ENCODE assay signal across 18 cellular contexts in the genomic region with DNA sequence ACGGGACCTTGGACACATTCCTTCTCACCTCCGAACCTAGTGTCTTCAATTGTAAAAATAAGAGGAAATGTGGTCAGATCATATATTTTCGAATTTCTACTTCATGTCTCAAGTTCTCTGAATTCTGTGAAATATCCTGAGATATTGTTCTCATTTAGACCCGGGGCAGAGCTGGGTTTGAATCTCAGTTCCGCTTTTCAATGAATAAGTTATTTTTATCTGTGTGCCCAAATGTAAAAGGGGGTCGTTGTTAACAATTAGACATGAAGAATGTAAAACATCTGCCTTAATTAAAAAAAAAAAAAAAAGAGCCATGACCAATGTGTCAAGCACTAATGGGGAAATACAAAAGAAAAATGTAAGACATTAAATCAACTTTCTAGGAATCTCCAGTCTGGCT.
"Had no signal": no experiment of that assay in that cellular context is flagged by ENCODE, and none has a peak within 500 bp of the region (broad histone marks: within the 10 kb centered on the region; RNA-seq: fewer than 3 reads in every experiment).

No MANE protein-coding gene starts in this region.

- DNase-seq: activated CD4-positive, alpha-beta T cell treated with anti-CD3 and anti-CD28 coated beads for 1 hour; activated CD4-positive, alpha-beta T cell treated with anti-CD3 and anti-CD28 coated beads, Interleukin-2, amount 50 U/mL, for 4 hours; activated naive CD4-positive, alpha-beta T cell treated with anti-CD3 and anti-CD28 coated beads for 36 hours; activated naive CD8-positive, alpha-beta T cell treated with anti-CD3 and anti-CD28 coated beads, Interleukin-2, amount 50 U/mL, for 24 hours; aorta; cortex of kidney; effector CD8-positive, alpha-beta T cell; esophagus squamous epithelium; hypothalamus; left ventricle myocardium inferior; mesenchymal stem cell; nucleus accumbens; posterior cingulate gyrus; retina; stimulated activated CD4-positive, alpha-beta T cell treated with anti-CD3 and anti-CD28 coated beads, Interleukin-4, amount 100 ng/mL, for 1 hour; stimulated activated naive CD4-positive, alpha-beta T cell; tibial artery had no signal

- H3K36me3 ChIP-seq: esophagus squamous epithelium, left ventricle myocardium inferior, tibial artery had no signal

- ATAC-seq: activated naive CD8-positive, alpha-beta T cell treated with anti-CD3 and anti-CD28 coated beads, Interleukin-2, amount 50 U/mL, for 24 hours; natural killer cell treated with Interleukin-12 subunit alpha and Interleukin-12 subunit beta and Interleukin-15 and Interleukin-18, amount 100 ng/mL, for 72 hours had no signal

- H3K4me3 ChIP-seq: esophagus squamous epithelium, left ventricle myocardium inferior, tibial artery had no signal

- H3K27ac ChIP-seq: esophagus squamous epithelium, left ventricle myocardium inferior, tibial artery had no signal

- H3K9me3 ChIP-seq: esophagus squamous epithelium, tibial artery had no signal

- H3K4me1 ChIP-seq: left ventricle myocardium inferior, tibial artery had no signal
